In the genomic region with DNA sequence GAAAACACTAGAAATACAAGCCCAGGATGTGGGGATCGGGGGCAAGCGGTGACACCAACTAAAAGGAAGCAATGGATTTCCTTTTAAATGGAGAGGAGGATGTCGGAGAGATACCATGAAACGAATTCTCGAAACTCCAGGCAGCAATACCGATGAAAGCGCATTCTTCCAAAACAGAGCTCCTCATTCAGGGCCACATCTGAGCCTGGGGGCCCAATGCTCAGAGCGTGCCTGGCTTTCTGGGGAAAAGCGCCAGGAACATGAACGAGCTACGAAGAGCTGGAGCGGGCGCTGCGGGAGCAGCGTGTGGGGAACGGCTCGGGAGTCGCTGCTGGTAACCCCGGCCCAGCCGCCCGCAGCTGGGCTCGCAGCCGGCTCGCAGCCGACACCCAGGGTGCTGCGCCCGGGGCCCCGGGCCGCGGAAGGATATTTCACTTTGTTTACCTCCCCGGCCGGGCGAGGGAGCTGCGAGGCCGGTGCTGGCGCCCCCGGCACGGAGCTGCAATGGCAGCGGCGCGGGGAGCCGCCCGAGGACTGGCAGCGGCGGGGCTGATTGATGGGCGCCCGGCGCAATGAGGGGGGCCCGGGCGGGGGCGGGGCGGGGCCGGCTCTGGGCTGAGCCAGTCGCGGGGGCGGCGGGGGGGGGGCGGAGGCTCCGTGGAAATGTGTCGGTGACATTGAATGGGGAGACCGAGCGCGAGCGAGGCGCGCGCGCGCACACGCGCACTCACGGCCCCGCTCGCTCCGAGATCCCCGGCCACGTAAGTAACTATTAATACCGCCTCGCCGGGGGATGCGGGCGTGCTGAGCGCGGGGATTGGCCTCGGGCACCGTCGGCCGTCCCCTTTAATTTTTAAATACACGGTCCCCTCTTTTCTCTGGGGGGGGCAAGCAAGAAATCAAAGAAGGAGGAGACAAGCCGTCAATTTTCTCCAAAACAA, we compare ENCODE assay signal across 1 cellular context.
TF ChIP-seq lines count a peak whose summit lies in the region.

A gene (plus strand): TSS at position 687 of the 941 bp plus-strand sequence. CDS start 1,372 bp downstream, outside the sequence.

TF ChIP-seq in K562, 482 proteins besides CTCF, POLR2A, EP300 and RAD21 (continued from another document and continues in another):
- TF ChIP-seq, protein P1, sequence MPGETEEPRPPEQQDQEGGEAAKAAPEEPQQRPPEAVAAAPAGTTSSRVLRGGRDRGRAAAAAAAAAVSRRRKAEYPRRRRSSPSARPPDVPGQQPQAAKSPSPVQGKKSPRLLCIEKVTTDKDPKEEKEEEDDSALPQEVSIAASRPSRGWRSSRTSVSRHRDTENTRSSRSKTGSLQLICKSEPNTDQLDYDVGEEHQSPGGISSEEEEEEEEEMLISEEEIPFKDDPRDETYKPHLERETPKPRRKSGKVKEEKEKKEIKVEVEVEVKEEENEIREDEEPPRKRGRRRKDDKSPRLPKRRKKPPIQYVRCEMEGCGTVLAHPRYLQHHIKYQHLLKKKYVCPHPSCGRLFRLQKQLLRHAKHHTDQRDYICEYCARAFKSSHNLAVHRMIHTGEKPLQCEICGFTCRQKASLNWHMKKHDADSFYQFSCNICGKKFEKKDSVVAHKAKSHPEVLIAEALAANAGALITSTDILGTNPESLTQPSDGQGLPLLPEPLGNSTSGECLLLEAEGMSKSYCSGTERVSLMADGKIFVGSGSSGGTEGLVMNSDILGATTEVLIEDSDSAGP (CRISPR knock-in tag; IDR thresholded peaks at IDR 0.05), result no peak
- TF ChIP-seq GABPB1 (CRISPR knock-in tag; IDR thresholded peaks at IDR 0.05) (no peak), WHSC1 (IDR thresholded peaks at IDR 0.05; ENCODE audit: low read length) (no peak), SNIP1 (IDR thresholded peaks at IDR 0.05; ENCODE audit: low read depth) (no peak), SMARCA4 (IDR thresholded peaks at IDR 0.05) (peak; percentile 44; the same call in 1 of the 2 replicates), SRSF3 (IDR thresholded peaks at IDR 0.05; ENCODE audit: insufficient read depth, low read length) (no peak), ZNF41 (CRISPR knock-in tag; conservative IDR thresholded peaks at IDR 0.05) (no peak), ZBTB7A (IDR thresholded peaks at IDR 0.05; ENCODE audit: borderline replicate concordance, control insufficient read depth, low read depth, low read length) (peak; percentile 70; the same call in 1 of the 2 replicates), ZNF445 (CRISPR knock-in tag; IDR thresholded peaks at IDR 0.05; ENCODE audit: low read depth) (no peak), SRF (CRISPR knock-in tag; IDR thresholded peaks at IDR 0.05) (no peak), ESRRA (IDR thresholded peaks at IDR 0.05; ENCODE audit: borderline replicate concordance, low read depth) (no peak), MCM7 (IDR thresholded peaks at IDR 0.05) (no peak), NCOA2 (IDR thresholded peaks at IDR 0.05; ENCODE audit: partially characterized antibody in 2 of 2) (no peak), CHCHD3 (CRISPR knock-in tag; IDR thresholded peaks at IDR 0.05) (no peak), PTBP1 (IDR thresholded peaks at IDR 0.05; ENCODE audit: low read depth, low read length) (no peak), ZNF583 (CRISPR knock-in tag; IDR thresholded peaks at IDR 0.05) (no peak), YY1 (IDR thresholded peaks at IDR 0.05; ENCODE audit: borderline replicate concordance in 1 of 3, control insufficient read depth in 1 of 3, extremely low read depth in 1 of 3, insufficient read depth in 3 of 3, insufficient read length in 1 of 3, insufficient replicate concordance in 2 of 3, low read depth in 1 of 3, low read length in 2 of 3) (peak in 2 of 3 experiments; percentile 69 to 85), MTF1 (CRISPR knock-in tag; IDR thresholded peaks at IDR 0.05; ENCODE audit: borderline replicate concordance) (no peak), ZNF76 (CRISPR knock-in tag; IDR thresholded peaks at IDR 0.05; ENCODE audit: borderline replicate concordance) (no peak), ETV6 (IDR thresholded peaks at IDR 0.05; ENCODE audit: borderline replicate concordance in 1 of 2, low read depth in 2 of 2, low read length in 1 of 2) (no peak), ETV6 (CRISPR knock-in tag; IDR thresholded peaks at IDR 0.05; ENCODE audit: borderline replicate concordance) (no peak), RFX5 (IDR thresholded peaks at IDR 0.05; ENCODE audit: low read depth, low read length) (no peak), BRD9 (IDR thresholded peaks at IDR 0.05; ENCODE audit: low read depth, partially characterized antibody) (peak; percentile 44)
- TF ChIP-seq, protein P2, sequence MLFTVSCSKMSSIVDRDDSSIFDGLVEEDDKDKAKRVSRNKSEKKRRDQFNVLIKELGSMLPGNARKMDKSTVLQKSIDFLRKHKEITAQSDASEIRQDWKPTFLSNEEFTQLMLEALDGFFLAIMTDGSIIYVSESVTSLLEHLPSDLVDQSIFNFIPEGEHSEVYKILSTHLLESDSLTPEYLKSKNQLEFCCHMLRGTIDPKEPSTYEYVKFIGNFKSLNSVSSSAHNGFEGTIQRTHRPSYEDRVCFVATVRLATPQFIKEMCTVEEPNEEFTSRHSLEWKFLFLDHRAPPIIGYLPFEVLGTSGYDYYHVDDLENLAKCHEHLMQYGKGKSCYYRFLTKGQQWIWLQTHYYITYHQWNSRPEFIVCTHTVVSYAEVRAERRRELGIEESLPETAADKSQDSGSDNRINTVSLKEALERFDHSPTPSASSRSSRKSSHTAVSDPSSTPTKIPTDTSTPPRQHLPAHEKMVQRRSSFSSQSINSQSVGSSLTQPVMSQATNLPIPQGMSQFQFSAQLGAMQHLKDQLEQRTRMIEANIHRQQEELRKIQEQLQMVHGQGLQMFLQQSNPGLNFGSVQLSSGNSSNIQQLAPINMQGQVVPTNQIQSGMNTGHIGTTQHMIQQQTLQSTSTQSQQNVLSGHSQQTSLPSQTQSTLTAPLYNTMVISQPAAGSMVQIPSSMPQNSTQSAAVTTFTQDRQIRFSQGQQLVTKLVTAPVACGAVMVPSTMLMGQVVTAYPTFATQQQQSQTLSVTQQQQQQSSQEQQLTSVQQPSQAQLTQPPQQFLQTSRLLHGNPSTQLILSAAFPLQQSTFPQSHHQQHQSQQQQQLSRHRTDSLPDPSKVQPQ (CRISPR knock-in tag; IDR thresholded peaks at IDR 0.05; ENCODE audit: borderline replicate concordance), result no peak
- TF ChIP-seq, protein P3, sequence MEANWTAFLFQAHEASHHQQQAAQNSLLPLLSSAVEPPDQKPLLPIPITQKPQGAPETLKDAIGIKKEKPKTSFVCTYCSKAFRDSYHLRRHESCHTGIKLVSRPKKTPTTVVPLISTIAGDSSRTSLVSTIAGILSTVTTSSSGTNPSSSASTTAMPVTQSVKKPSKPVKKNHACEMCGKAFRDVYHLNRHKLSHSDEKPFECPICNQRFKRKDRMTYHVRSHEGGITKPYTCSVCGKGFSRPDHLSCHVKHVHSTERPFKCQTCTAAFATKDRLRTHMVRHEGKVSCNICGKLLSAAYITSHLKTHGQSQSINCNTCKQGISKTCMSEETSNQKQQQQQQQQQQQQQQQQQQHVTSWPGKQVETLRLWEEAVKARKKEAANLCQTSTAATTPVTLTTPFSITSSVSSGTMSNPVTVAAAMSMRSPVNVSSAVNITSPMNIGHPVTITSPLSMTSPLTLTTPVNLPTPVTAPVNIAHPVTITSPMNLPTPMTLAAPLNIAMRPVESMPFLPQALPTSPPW (CRISPR knock-in tag; IDR thresholded peaks at IDR 0.05), result peak; percentile 98
- TF ChIP-seq, protein P4, sequence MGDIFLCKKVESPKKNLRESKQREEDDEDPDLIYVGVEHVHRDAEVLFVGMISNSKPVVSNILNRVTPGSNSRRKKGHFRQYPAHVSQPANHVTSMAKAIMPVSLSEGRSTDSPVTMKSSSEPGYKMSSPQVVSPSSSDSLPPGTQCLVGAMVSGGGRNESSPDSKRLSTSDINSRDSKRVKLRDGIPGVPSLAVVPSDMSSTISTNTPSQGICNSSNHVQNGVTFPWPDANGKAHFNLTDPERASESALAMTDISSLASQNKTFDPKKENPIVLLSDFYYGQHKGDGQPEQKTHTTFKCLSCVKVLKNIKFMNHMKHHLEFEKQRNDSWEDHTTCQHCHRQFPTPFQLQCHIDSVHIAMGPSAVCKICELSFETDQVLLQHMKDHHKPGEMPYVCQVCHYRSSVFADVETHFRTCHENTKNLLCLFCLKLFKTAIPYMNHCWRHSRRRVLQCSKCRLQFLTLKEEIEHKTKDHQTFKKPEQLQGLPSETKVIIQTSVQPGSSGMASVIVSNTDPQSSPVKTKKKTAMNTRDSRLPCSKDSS (IDR thresholded peaks at IDR 0.05; ENCODE audit: low read depth, partially characterized antibody), result no peak
- TF ChIP-seq, protein P5, sequence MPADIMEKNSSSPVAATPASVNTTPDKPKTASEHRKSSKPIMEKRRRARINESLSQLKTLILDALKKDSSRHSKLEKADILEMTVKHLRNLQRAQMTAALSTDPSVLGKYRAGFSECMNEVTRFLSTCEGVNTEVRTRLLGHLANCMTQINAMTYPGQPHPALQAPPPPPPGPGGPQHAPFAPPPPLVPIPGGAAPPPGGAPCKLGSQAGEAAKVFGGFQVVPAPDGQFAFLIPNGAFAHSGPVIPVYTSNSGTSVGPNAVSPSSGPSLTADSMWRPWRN (IDR thresholded peaks at IDR 0.05; ENCODE audit: low read depth), result peak; percentile 51; the same call in 1 of the 2 replicates
- TF ChIP-seq, protein P6, sequence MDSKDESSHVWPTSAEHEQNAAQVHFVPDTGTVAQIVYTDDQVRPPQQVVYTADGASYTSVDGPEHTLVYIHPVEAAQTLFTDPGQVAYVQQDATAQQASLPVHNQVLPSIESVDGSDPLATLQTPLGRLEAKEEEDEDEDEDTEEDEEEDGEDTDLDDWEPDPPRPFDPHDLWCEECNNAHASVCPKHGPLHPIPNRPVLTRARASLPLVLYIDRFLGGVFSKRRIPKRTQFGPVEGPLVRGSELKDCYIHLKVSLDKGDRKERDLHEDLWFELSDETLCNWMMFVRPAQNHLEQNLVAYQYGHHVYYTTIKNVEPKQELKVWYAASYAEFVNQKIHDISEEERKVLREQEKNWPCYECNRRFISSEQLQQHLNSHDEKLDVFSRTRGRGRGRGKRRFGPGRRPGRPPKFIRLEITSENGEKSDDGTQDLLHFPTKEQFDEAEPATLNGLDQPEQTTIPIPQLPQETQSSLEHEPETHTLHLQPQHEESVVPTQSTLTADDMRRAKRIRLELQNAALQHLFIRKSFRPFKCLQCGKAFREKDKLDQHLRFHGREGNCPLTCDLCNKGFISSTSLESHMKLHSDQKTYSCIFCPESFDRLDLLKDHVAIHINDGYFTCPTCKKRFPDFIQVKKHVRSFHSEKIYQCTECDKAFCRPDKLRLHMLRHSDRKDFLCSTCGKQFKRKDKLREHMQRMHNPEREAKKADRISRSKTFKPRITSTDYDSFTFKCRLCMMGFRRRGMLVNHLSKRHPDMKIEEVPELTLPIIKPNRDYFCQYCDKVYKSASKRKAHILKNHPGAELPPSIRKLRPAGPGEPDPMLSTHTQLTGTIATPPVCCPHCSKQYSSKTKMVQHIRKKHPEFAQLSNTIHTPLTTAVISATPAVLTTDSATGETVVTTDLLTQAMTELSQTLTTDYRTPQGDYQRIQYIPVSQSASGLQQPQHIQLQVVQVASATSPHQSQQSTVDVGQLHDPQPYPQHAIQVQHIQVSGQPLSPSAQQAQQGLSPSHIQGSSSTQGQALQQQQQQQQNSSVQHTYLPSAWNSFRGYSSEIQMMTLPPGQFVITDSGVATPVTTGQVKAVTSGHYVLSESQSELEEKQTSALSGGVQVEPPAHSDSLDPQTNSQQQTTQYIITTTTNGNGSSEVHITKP (IDR thresholded peaks at IDR 0.05; ENCODE audit: partially characterized antibody), result peak; percentile 77
- TF ChIP-seq, protein P7, sequence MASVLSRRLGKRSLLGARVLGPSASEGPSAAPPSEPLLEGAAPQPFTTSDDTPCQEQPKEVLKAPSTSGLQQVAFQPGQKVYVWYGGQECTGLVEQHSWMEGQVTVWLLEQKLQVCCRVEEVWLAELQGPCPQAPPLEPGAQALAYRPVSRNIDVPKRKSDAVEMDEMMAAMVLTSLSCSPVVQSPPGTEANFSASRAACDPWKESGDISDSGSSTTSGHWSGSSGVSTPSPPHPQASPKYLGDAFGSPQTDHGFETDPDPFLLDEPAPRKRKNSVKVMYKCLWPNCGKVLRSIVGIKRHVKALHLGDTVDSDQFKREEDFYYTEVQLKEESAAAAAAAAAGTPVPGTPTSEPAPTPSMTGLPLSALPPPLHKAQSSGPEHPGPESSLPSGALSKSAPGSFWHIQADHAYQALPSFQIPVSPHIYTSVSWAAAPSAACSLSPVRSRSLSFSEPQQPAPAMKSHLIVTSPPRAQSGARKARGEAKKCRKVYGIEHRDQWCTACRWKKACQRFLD (CRISPR knock-in tag; IDR thresholded peaks at IDR 0.05), result no peak
- TF ChIP-seq, protein P8, sequence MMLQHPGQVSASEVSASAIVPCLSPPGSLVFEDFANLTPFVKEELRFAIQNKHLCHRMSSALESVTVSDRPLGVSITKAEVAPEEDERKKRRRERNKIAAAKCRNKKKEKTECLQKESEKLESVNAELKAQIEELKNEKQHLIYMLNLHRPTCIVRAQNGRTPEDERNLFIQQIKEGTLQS (IDR thresholded peaks at IDR 0.05), result no peak
- TF ChIP-seq, protein P8 (CRISPR knock-in tag; conservative IDR thresholded peaks at IDR 0.05), result peak; percentile 64; the same call in 1 of the 2 replicates
- TF ChIP-seq, protein P9, sequence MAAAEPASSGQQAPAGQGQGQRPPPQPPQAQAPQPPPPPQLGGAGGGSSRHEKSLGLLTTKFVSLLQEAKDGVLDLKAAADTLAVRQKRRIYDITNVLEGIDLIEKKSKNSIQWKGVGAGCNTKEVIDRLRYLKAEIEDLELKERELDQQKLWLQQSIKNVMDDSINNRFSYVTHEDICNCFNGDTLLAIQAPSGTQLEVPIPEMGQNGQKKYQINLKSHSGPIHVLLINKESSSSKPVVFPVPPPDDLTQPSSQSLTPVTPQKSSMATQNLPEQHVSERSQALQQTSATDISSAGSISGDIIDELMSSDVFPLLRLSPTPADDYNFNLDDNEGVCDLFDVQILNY (CRISPR knock-in tag; IDR thresholded peaks at IDR 0.05), result no peak
